9 cellular contexts compared by ENCODE assay signal in genomic region chr7:64686493-64687184, GRCh38. TPM values are rescaled to one million over a fixed set of nuclear protein-coding genes. Genes with fewer than 3 reads are reported as not detected.
A peak's percentile ranks its signal among the peaks of the same experiment; 100 is the strongest.
DNase-seq lines count a peak whose midpoint lies in the region; TF ChIP-seq lines count a peak whose summit lies in the region.
"Had no signal": no experiment of that assay in that cellular context is flagged by ENCODE, and none has a peak within 500 bp of the region (broad histone marks: within the 10 kb centered on the region; RNA-seq: fewer than 3 reads in every experiment).

No MANE protein-coding gene starts in this region.

- H3K27ac Mint-ChIP-seq in IgD-negative memory B cell, result peak overlapping the region; percentile 70 to 93 (median 77)
- H3K27ac Mint-ChIP-seq in activated CD4-positive, alpha-beta memory T cell treated with anti-CD3 and anti-CD28 coated beads for 36 hours, result peak overlapping the region; percentile 89
- H3K27ac Mint-ChIP-seq in T-helper 2 cell treated with Interferon-gamma antibody and Interleukin-4, amounts not matched to agents 5 μg/mL and 100 μg/mL, for 36 hours, result no peak overlapping the region

- intact Hi-C loops in activated CD4-positive, alpha-beta memory T cell treated with anti-CD3 and anti-CD28 coated beads for 36 hours (cut with micrococcal nuclease), result no loop called here
- intact Hi-C loops in prostate gland (cut with DNase I), result no loop called here
- intact Hi-C loops in posterior vena cava (cut with DNase I), result no loop called here

- H3K27me3 ChIP-seq in GM06990 (replicated peaks; ENCODE audit: control insufficient read depth, insufficient read depth, low read length) (no peaks in the 10 kb centered on the region), prostate gland (replicated peaks; ENCODE audit: insufficient read depth) (no peaks in the 10 kb centered on the region)

- H3K4me1 Mint-ChIP-seq in IgD-negative memory B cell, result peaks cover 25 to 45% (median 34%) of the 10 kb centered on the region in 3 donors
- H3K4me1 Mint-ChIP-seq in activated CD4-positive, alpha-beta memory T cell treated with anti-CD3 and anti-CD28 coated beads for 36 hours (ENCODE audit: low read depth), result peaks cover 46% of the 10 kb centered on the region
- peaks cover 1% of the 10 kb centered on the region for H3K4me1 Mint-ChIP-seq in T-helper 2 cell treated with Interferon-gamma antibody and Interleukin-4, amounts not matched to agents 5 μg/mL and 100 μg/mL, for 36 hours (ENCODE audit: low read depth)

- POLR2A ChIA-PET in activated CD4-positive, alpha-beta memory T cell treated with anti-CD3 and anti-CD28 coated beads for 36 hours (lab: Charles Lee), result no interaction called here

- peak overlapping the region; percentile 54 to 80 (median 65) for H3K4me3 Mint-ChIP-seq in IgD-negative memory B cell
- peak overlapping the region; percentile 9 for H3K4me3 Mint-ChIP-seq in activated CD4-positive, alpha-beta memory T cell treated with anti-CD3 and anti-CD28 coated beads for 36 hours
- H3K4me3 Mint-ChIP-seq in T-helper 2 cell treated with Interferon-gamma antibody and Interleukin-4, amounts not matched to agents 5 μg/mL and 100 μg/mL, for 36 hours, result no peak overlapping the region

- H3K36me3 Mint-ChIP-seq in IgD-negative memory B cell, result peaks cover 33% of the 10 kb centered on the region
- H3K36me3 Mint-ChIP-seq in activated CD4-positive, alpha-beta memory T cell treated with anti-CD3 and anti-CD28 coated beads for 36 hours, result peaks cover 24% of the 10 kb centered on the region
- peaks cover 35% of the 10 kb centered on the region for H3K36me3 Mint-ChIP-seq in T-helper 2 cell treated with Interferon-gamma antibody and Interleukin-4, amounts not matched to agents 5 μg/mL and 100 μg/mL, for 36 hours (ENCODE audit: low read depth)

- WGBS in prostate gland, result 53% methylated on average over 10 of the region's 10 CpGs

- TF ChIP-seq POLR2A in prostate gland (IDR thresholded peaks at IDR 0.05), result no peak

- H3K27ac ChIP-seq in prostate gland, result peak overlapping the region; percentile 44 to 64

- no peaks in the 10 kb centered on the region for H3K4me1 ChIP-seq in prostate gland (replicated peaks)

- CTCF ChIA-PET in activated CD4-positive, alpha-beta memory T cell treated with anti-CD3 and anti-CD28 coated beads for 36 hours (lab: Charles Lee), result interaction anchor here (0.9 to 1.5 kb wide), 2 partner anchors 32 to 61 kb away, joined by 3 read pairs; no protein-coding TSS in a partner anchor

- no peaks in the 10 kb centered on the region for H3K9me3 ChIP-seq in prostate gland

- DNase-seq in GM06990 (ENCODE audit: extremely low read depth, insufficient read length) (peak; percentile 20), prostate gland (ENCODE audit: low spot score) (peak; percentile 85), NCI-H1436 treated with DMSO at 0.1 percent for 48 hours (lab: John Stamatoyannopoulos, UW) (no peak), posterior vena cava (ENCODE audit: low spot score) (no peak), RPMI8226 (no peak)
- peak; percentile 65 for DNase-seq in activated CD4-positive, alpha-beta memory T cell treated with anti-CD3 and anti-CD28 coated beads for 36 hours
- DNase-seq in T-helper 2 cell treated with Interferon-gamma antibody and Interleukin-4, amounts not matched to agents 5 μg/mL and 100 μg/mL, for 36 hours (ENCODE audit: low spot score), result no peak
- DNase-seq: mesenchymal stem cell had no signal

- no peak for TF ChIP-seq CTCF in GM06990 (IDR thresholded peaks at IDR 0.05; ENCODE audit: insufficient read depth, low read length, poor library complexity, severe bottlenecking)
- TF ChIP-seq CTCF in prostate gland (IDR thresholded peaks at IDR 0.05), result no peak

- peaks cover 3 to 27% (median 23%) of the 10 kb centered on the region in 3 donors for H3K9me3 Mint-ChIP-seq in IgD-negative memory B cell
- H3K9me3 Mint-ChIP-seq in activated CD4-positive, alpha-beta memory T cell treated with anti-CD3 and anti-CD28 coated beads for 36 hours, result peaks cover 26% of the 10 kb centered on the region
- peaks cover 23% of the 10 kb centered on the region for H3K9me3 Mint-ChIP-seq in T-helper 2 cell treated with Interferon-gamma antibody and Interleukin-4, amounts not matched to agents 5 μg/mL and 100 μg/mL, for 36 hours

- no peaks in the 10 kb centered on the region for H3K27me3 Mint-ChIP-seq in IgD-negative memory B cell
- no peaks in the 10 kb centered on the region for H3K27me3 Mint-ChIP-seq in activated CD4-positive, alpha-beta memory T cell treated with anti-CD3 and anti-CD28 coated beads for 36 hours
- no peaks in the 10 kb centered on the region for H3K27me3 Mint-ChIP-seq in T-helper 2 cell treated with Interferon-gamma antibody and Interleukin-4, amounts not matched to agents 5 μg/mL and 100 μg/mL, for 36 hours (ENCODE audit: low read depth)

- H3K4me3 ChIP-seq in GM06990 (replicated peaks; ENCODE audit: low read depth, low read length), result no peak overlapping the region
- H3K4me3 ChIP-seq in prostate gland, result no peak overlapping the region

- H3K36me3 ChIP-seq in GM06990 (ENCODE audit: control insufficient read depth, insufficient read depth, low read length), result peaks cover 21% of the 10 kb centered on the region
- peaks cover 0 to 7% of the 10 kb centered on the region in 2 donors for H3K36me3 ChIP-seq in prostate gland

RNA-seq across cellular contexts. Expression of gene ZNF107, which starts 20.7 kb away (rescaled TPM):
- 15.3 TPM for polyA plus RNA-seq in IgD-negative memory B cell
- 10 to 100 TPM; 13.5 to 14.3 TPM for total RNA-seq in activated CD4-positive, alpha-beta memory T cell treated with anti-CD3 and anti-CD28 coated beads for 36 hours
- total RNA-seq in prostate gland, result 1 to 10 TPM; 9.0 to 9.7 TPM
- 1 to 10 TPM; 5.6 to 7.2 TPM for total RNA-seq in posterior vena cava

Comparison
In these comparisons a context has a peak if more than half of its experiments do, and no peak if none do; other contexts are left out.
1. DNase-seq: peak in GM06990 (single experiment), activated CD4-positive, alpha-beta memory T cell treated with anti-CD3 and anti-CD28 coated beads for 36 hours (single experiment) and prostate gland (single experiment); none in T-helper 2 cell treated with Interferon-gamma antibody and Interleukin-4, amounts not matched to agents 5 μg/mL and 100 μg/mL, for 36 hours (single experiment), NCI-H1436 treated with DMSO at 0.1 percent for 48 hours (single experiment), posterior vena cava (single experiment) and RPMI8226 (single experiment).